In the genomic region with DNA sequence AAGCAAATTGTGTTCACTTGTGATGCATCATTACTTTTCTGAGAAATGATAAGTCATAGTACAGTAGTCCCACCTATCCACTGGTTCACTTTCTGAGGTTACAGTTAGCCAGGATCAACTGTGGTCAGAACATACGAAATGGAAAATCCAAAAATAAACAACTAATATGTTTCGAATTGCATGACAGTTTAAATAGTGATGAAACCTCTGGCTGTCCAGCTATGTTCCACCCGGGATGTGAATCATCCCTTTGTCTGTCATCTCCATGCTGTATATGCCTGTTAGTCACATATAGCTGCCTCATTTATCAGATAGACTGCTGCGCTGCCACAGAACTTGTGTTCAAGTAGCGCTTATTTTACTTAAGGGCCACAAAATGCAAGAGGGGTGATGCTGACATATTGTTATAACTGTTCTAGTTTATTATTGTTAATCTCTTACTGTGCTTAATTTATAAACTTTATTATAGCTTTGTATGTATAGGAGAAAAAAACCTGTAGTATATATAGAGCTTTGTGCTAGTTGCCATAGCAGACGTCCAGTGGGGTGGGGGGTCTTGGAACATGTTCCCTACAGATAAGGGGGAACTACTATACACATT, we compare ENCODE assay signal across 1 cellular context.
TF ChIP-seq lines count a peak whose summit lies in the region.

No MANE protein-coding gene starts in this region.

TF ChIP-seq in liver, 16 proteins besides CTCF, POLR2A, EP300 and RAD21 (continued from another document):
- TF ChIP-seq, protein P1, sequence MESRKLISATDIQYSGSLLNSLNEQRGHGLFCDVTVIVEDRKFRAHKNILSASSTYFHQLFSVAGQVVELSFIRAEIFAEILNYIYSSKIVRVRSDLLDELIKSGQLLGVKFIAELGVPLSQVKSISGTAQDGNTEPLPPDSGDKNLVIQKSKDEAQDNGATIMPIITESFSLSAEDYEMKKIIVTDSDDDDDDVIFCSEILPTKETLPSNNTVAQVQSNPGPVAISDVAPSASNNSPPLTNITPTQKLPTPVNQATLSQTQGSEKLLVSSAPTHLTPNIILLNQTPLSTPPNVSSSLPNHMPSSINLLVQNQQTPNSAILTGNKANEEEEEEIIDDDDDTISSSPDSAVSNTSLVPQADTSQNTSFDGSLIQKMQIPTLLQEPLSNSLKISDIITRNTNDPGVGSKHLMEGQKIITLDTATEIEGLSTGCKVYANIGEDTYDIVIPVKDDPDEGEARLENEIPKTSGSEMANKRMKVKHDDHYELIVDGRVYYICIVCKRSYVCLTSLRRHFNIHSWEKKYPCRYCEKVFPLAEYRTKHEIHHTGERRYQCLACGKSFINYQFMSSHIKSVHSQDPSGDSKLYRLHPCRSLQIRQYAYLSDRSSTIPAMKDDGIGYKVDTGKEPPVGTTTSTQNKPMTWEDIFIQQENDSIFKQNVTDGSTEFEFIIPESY (IDR thresholded peaks at IDR 0.05), result no peak
- TF ChIP-seq GABPA (IDR thresholded peaks at IDR 0.05 in 1 of 2, conservative IDR thresholded peaks at IDR 0.05 in 1 of 2) (no peak), FOXA1 (IDR thresholded peaks at IDR 0.05) (no peak), FOXA2 (IDR thresholded peaks at IDR 0.05) (peak; percentile 31), NR2F2 (IDR thresholded peaks at IDR 0.05) (no peak), RXRA (IDR thresholded peaks at IDR 0.05) (peak; percentile 49 to 61), JUND (IDR thresholded peaks at IDR 0.05) (peak; percentile 34 to 53)
- TF ChIP-seq, protein P2, sequence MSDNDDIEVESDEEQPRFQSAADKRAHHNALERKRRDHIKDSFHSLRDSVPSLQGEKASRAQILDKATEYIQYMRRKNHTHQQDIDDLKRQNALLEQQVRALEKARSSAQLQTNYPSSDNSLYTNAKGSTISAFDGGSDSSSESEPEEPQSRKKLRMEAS (IDR thresholded peaks at IDR 0.05), result no peak
TF ChIP-seq in liver: peak in this region for 6.
